Comparison of ENCODE assay signal across 10 cellular contexts in genomic region chr20:3658708-3659491, GRCh38. TPM values are rescaled to one million over a fixed set of nuclear protein-coding genes. Genes with fewer than 3 reads are reported as not detected.
A peak's percentile ranks its signal among the peaks of the same experiment; 100 is the strongest.
DNase-seq lines count a peak whose midpoint lies in the region; ATAC-seq and TF ChIP-seq lines count a peak whose summit lies in the region.
"Had no signal": no experiment of that assay in that cellular context is flagged by ENCODE, and none has a peak within 500 bp of the region (broad histone marks: within the 10 kb centered on the region; RNA-seq: fewer than 3 reads in every experiment).

No MANE protein-coding gene starts in this region.

- no peak overlapping the region for H3K4me3 Mint-ChIP-seq in nephron progenitor cell

- H3K4me3 ChIP-seq in Karpas-422 (ENCODE audit: low read length) (peak overlapping the region; percentile 36; the same call in 1 of the 2 replicates), esophagus muscularis mucosa (no peak overlapping the region)
- H3K4me3 ChIP-seq: adrenal gland had no signal

- H3K9me3 ChIP-seq in Karpas-422 (ENCODE audit: low read length) (no peaks in the 10 kb centered on the region), esophagus muscularis mucosa (peaks cover 0 to under 1% (median 0%) of the 10 kb centered on the region in 4 donors)
- H3K9me3 ChIP-seq: adrenal gland had no signal

- H3K9me3 Mint-ChIP-seq in nephron progenitor cell = no peaks in the 10 kb centered on the region

- peaks cover 52% of the 10 kb centered on the region for H3K27me3 Mint-ChIP-seq in nephron progenitor cell (ENCODE audit: low read depth, poor library complexity)

- ATAC-seq in GM18867 (IDR thresholded peaks at IDR 0.05; ENCODE audit: unreplicated experiment) = peak; percentile 93
- peak; percentile 73 for ATAC-seq in GM21737 (IDR thresholded peaks at IDR 0.05; ENCODE audit: unreplicated experiment)

- H4K20me1 ChIP-seq in Karpas-422 (ENCODE audit: insufficient read depth, low read depth, low read length) = no peaks in the 10 kb centered on the region

- peaks cover 30% of the 10 kb centered on the region for H3K4me1 Mint-ChIP-seq in nephron progenitor cell

- intact Hi-C loops in esophagus muscularis mucosa (cut with DNase I) = no loop called here

- no peaks in the 10 kb centered on the region for H3K79me2 ChIP-seq in Karpas-422 (ENCODE audit: low read length)

- peak overlapping the region; percentile 84; the same call in 1 of the 2 replicates for H2AFZ ChIP-seq in Karpas-422 (ENCODE audit: low read length)

- TF ChIP-seq POLR2A in esophagus muscularis mucosa (IDR thresholded peaks at IDR 0.05; ENCODE audit: low read depth) = no peak

- TF ChIP-seq CTCF in nephron progenitor cell (IDR thresholded peaks at IDR 0.05) (no peak), esophagus muscularis mucosa (IDR thresholded peaks at IDR 0.05) (no peak)

- TF ChIP-seq EP300 in esophagus muscularis mucosa (IDR thresholded peaks at IDR 0.05) = no peak

- H3K36me3 ChIP-seq in Karpas-422 (ENCODE audit: insufficient read depth, low read length) (no peaks in the 10 kb centered on the region), esophagus muscularis mucosa (no peaks in the 10 kb centered on the region)
- H3K36me3 ChIP-seq: adrenal gland had no signal

- peak overlapping the region; percentile 38 for H3K4me2 ChIP-seq in Karpas-422 (ENCODE audit: low read depth, low read length, poor library complexity, severe bottlenecking)

- no peak overlapping the region for H3K27ac ChIP-seq in Karpas-422 (ENCODE audit: low read length)
- H3K27ac ChIP-seq in esophagus muscularis mucosa (replicated peaks in 1 of 4) = no peak overlapping the region
- H3K27ac ChIP-seq: adrenal gland had no signal

- H3K4me1 ChIP-seq in Karpas-422 (ENCODE audit: low read length) (peaks cover 13% of the 10 kb centered on the region), esophagus muscularis mucosa (peaks cover 4 to 15% (median 13%) of the 10 kb centered on the region in 4 donors)
- H3K4me1 ChIP-seq: adrenal gland had no signal

- no peaks in the 10 kb centered on the region for H3K9me2 ChIP-seq in Karpas-422 (replicated peaks; ENCODE audit: insufficient read depth, low read length)

- no peak overlapping the region for H3K27ac Mint-ChIP-seq in nephron progenitor cell

- DNase-seq in Karpas-422 = peak; percentile 81
- DNase-seq in iris pigment epithelial cell (ENCODE audit: low read depth) = peak; percentile 32
- no peak for DNase-seq in nephron progenitor cell
- no peak for DNase-seq in esophagus muscularis mucosa (ENCODE audit: extremely low spot score)
- no peak for DNase-seq in midbrain (lab: John Stamatoyannopoulos, UW)
- no peak for DNase-seq in activated gamma-delta T cell (lab: John Stamatoyannopoulos, UW)

- 74% methylated on average over 8 of the region's 8 CpGs for WGBS in esophagus muscularis mucosa

- H3K27me3 ChIP-seq in Karpas-422 (ENCODE audit: low read length) = no peaks in the 10 kb centered on the region
- peaks cover 0 to 55% (median 16%) of the 10 kb centered on the region in 4 donors for H3K27me3 ChIP-seq in esophagus muscularis mucosa

- H3K36me3 Mint-ChIP-seq in nephron progenitor cell (ENCODE audit: low read depth) = no peaks in the 10 kb centered on the region

- no peak overlapping the region; the same call in 1 of the 2 replicates for H3K9ac ChIP-seq in Karpas-422 (ENCODE audit: low read length)

RNA-seq across cellular contexts. Expression of gene GFRA4, which starts 4.3 kb away (rescaled TPM):
- not detected in 2 replicates for total RNA-seq in Karpas-422 (2014; rRNA removed; shearing (Covaris generic); ENCODE audit: low replicate concordance)
- total RNA-seq in esophagus muscularis mucosa = not detected
- total RNA-seq: adrenal gland, lower leg skin had no signal

RNA-seq across cellular contexts. Expression of gene ADAM33, which starts 22.9 kb away (rescaled TPM):
- total RNA-seq in Karpas-422 (2014; rRNA removed; shearing (Covaris generic); ENCODE audit: low replicate concordance) = not detected in 2 replicates
- total RNA-seq in esophagus muscularis mucosa = 100 to 1,000 TPM in 1 of 4 donors, 10 to 100 TPM in 3; 45.4 to 144 (median 64.4) TPM

RNA-seq across cellular contexts. Expression of gene SIGLEC1, which starts 53.5 kb away (rescaled TPM):
- not detected in 2 replicates for total RNA-seq in Karpas-422 (2014; rRNA removed; shearing (Covaris generic); ENCODE audit: low replicate concordance)
- total RNA-seq in esophagus muscularis mucosa = 10 to 100 TPM; 13.1 to 18.7 (median 13.8) TPM

Comparison
In these comparisons a context has a peak if more than half of its experiments do, and no peak if none do; other contexts are left out.
1. DNase-seq: peak in Karpas-422 (single experiment) and iris pigment epithelial cell (single experiment); none in nephron progenitor cell (single experiment), esophagus muscularis mucosa (single experiment), midbrain (single experiment) and activated gamma-delta T cell (single experiment).
2. RNA of gene ADAM33, which starts 22.9 kb away (total RNA-seq): 45.4 to 144 TPM in esophagus muscularis mucosa; not detected in Karpas-422; every median in the first group is over 10 times any median in the second.
3. RNA of gene SIGLEC1, which starts 53.5 kb away (total RNA-seq): 13.1 to 18.7 TPM in esophagus muscularis mucosa; not detected in Karpas-422; every median in the first group is over 10 times any median in the second.